ENCODE assay signal across 17 cellular contexts in genomic region chr16:75272097-75272548, GRCh38. TPM values are rescaled to one million over a fixed set of nuclear protein-coding genes. Genes with fewer than 3 reads are reported as not detected.
A peak's percentile ranks its signal among the peaks of the same experiment; 100 is the strongest.
DNase-seq lines count a peak whose midpoint lies in the region; ATAC-seq and TF ChIP-seq lines count a peak whose summit lies in the region.
"Had no signal": no experiment of that assay in that cellular context is flagged by ENCODE, and none has a peak within 500 bp of the region (broad histone marks: within the 10 kb centered on the region; RNA-seq: fewer than 3 reads in every experiment).

No MANE protein-coding gene starts in this region.

- TF ChIP-seq CTCF in upper lobe of left lung (IDR thresholded peaks at IDR 0.05): no peak

- ATAC-seq in GM21423 (IDR thresholded peaks at IDR 0.05; ENCODE audit: unreplicated experiment): peak; percentile 50
- no peak for ATAC-seq in upper lobe of left lung (ENCODE audit: low FRiP score in 2 of 2)
- no peak for ATAC-seq in HG03159 (IDR thresholded peaks at IDR 0.05; ENCODE audit: unreplicated experiment)
- ATAC-seq: sciatic nerve had no signal

- H3K4me3 Mint-ChIP-seq in activated CD4-positive, alpha-beta memory T cell treated with anti-CD3 and anti-CD28 coated beads, Interleukin-2, amount 10 ng/mL, durations not matched to agents 7 days and 5 days: no peak overlapping the region
- H3K4me3 Mint-ChIP-seq: activated naive CD8-positive, alpha-beta T cell; CD8-positive, alpha-beta memory T cell; T-helper 1 cell treated with Interleukin-12 subunit alpha and Interleukin-12 subunit beta and Interleukin-4 antibody, amounts not matched to agents 30 μg/mL and 1 μg/mL, for 36 hours had no signal

- no peak for TF ChIP-seq EP300 in upper lobe of left lung (IDR thresholded peaks at IDR 0.05)

- POLR2A ChIA-PET in activated CD4-positive, alpha-beta memory T cell treated with anti-CD3 and anti-CD28 coated beads, Interleukin-2, amount 10 ng/mL, durations not matched to agents 7 days and 5 days (lab: Charles Lee): no interaction called here

- peak overlapping the region; percentile 41 for H3K27ac ChIP-seq in ectodermal cell (ENCODE audit: insufficient read depth, low read depth, low read length, poor library complexity, severe bottlenecking)
- H3K27ac ChIP-seq in upper lobe of left lung: peak overlapping the region in 3 of 4 donors; percentile 2 to 30 (median 7)

- no peaks in the 10 kb centered on the region for H3K36me3 Mint-ChIP-seq in activated CD4-positive, alpha-beta memory T cell treated with anti-CD3 and anti-CD28 coated beads, Interleukin-2, amount 10 ng/mL, durations not matched to agents 7 days and 5 days (ENCODE audit: low read depth)
- H3K36me3 Mint-ChIP-seq: activated naive CD8-positive, alpha-beta T cell; CD8-positive, alpha-beta memory T cell had no signal

- no peaks in the 10 kb centered on the region for H3K4me1 Mint-ChIP-seq in activated CD4-positive, alpha-beta memory T cell treated with anti-CD3 and anti-CD28 coated beads, Interleukin-2, amount 10 ng/mL, durations not matched to agents 7 days and 5 days

- H3K9me3 ChIP-seq in ectodermal cell (ENCODE audit: control insufficient read depth, low read length) (no peaks in the 10 kb centered on the region), upper lobe of left lung (no peaks in the 10 kb centered on the region)
- H3K9me3 ChIP-seq: esophagus squamous epithelium had no signal

- H3K9me3 Mint-ChIP-seq in activated CD4-positive, alpha-beta memory T cell treated with anti-CD3 and anti-CD28 coated beads, Interleukin-2, amount 10 ng/mL, durations not matched to agents 7 days and 5 days: no peaks in the 10 kb centered on the region
- H3K9me3 Mint-ChIP-seq: CD8-positive, alpha-beta memory T cell; T-helper 1 cell treated with Interleukin-12 subunit alpha and Interleukin-12 subunit beta and Interleukin-4 antibody, amounts not matched to agents 30 μg/mL and 1 μg/mL, for 36 hours had no signal

- no peak overlapping the region for H3K4me3 ChIP-seq in ectodermal cell (ENCODE audit: insufficient read depth, low read depth, low read length)
- no peak overlapping the region for H3K4me3 ChIP-seq in upper lobe of left lung
- H3K4me3 ChIP-seq: esophagus squamous epithelium had no signal

- DNase-seq in MV-4-11 (lab: John Stamatoyannopoulos, UW) (peak; percentile 59), upper lobe of left lung (no peak)
- no peak for DNase-seq in activated CD4-positive, alpha-beta memory T cell treated with anti-CD3 and anti-CD28 coated beads, Interleukin-2, amount 10 ng/mL, durations not matched to agents 7 days and 5 days
- no peak for DNase-seq in stimulated activated naive CD4-positive, alpha-beta T cell (lab: John Stamatoyannopoulos, UW)
- DNase-seq: CD8-positive, alpha-beta memory T cell; esophagus squamous epithelium; Karpas-422; NCI-H2171 had no signal

- H3K27me3 Mint-ChIP-seq in activated CD4-positive, alpha-beta memory T cell treated with anti-CD3 and anti-CD28 coated beads, Interleukin-2, amount 10 ng/mL, durations not matched to agents 7 days and 5 days: peaks cover 1% of the 10 kb centered on the region

- TF ChIP-seq POLR2A in upper lobe of left lung (IDR thresholded peaks at IDR 0.05): no peak

- H3K36me3 ChIP-seq in ectodermal cell (ENCODE audit: control insufficient read depth, insufficient read depth, low read length) (no peaks in the 10 kb centered on the region), upper lobe of left lung (no peaks in the 10 kb centered on the region)
- H3K36me3 ChIP-seq: esophagus squamous epithelium had no signal

- no peaks in the 10 kb centered on the region for H3K4me1 ChIP-seq in ectodermal cell (ENCODE audit: control insufficient read depth, insufficient read depth, low read length)
- peaks cover 10 to 20% (median 18%) of the 10 kb centered on the region in 4 donors for H3K4me1 ChIP-seq in upper lobe of left lung

- CTCF ChIA-PET in activated CD4-positive, alpha-beta memory T cell treated with anti-CD3 and anti-CD28 coated beads, Interleukin-2, amount 10 ng/mL, durations not matched to agents 7 days and 5 days (lab: Charles Lee): no interaction called here

- no peak overlapping the region for H3K27ac Mint-ChIP-seq in activated CD4-positive, alpha-beta memory T cell treated with anti-CD3 and anti-CD28 coated beads, Interleukin-2, amount 10 ng/mL, durations not matched to agents 7 days and 5 days
- H3K27ac Mint-ChIP-seq: activated naive CD8-positive, alpha-beta T cell; CD8-positive, alpha-beta memory T cell; T-helper 1 cell treated with Interleukin-12 subunit alpha and Interleukin-12 subunit beta and Interleukin-4 antibody, amounts not matched to agents 30 μg/mL and 1 μg/mL, for 36 hours had no signal

- H3K27me3 ChIP-seq in ectodermal cell (ENCODE audit: control insufficient read depth, insufficient read depth, low read length, poor library complexity, severe bottlenecking) (no peaks in the 10 kb centered on the region), upper lobe of left lung (no peaks in the 10 kb centered on the region)

- 75 to 80% methylated on average over 12 of the region's 12 CpGs for WGBS in ectodermal cell, 2 experiments
- WGBS in upper lobe of left lung, 2 donors: 32% methylated on average over 12 of the region's 12 CpGs; no CpG with 5 or more reads in 1 of the 2 donors

RNA-seq across cellular contexts. Expression of gene BCAR1, which starts 20.7 kb away (rescaled TPM):
- polyA plus RNA-seq in ectodermal cell (2013, experiment 1 of 4): 49.9 TPM
- 46.7 TPM for polyA plus RNA-seq in ectodermal cell (2013, experiment 2 of 4)
- 33.0 TPM for polyA plus RNA-seq in ectodermal cell (2013, experiment 3 of 4)
- polyA plus RNA-seq in ectodermal cell (2013, experiment 4 of 4): 37.2 TPM
- total RNA-seq in upper lobe of left lung: 10 to 100 TPM; 32.9 to 87.2 (median 61.7) TPM
- total RNA-seq in activated CD4-positive, alpha-beta memory T cell treated with anti-CD3 and anti-CD28 coated beads, Interleukin-2, amount 10 ng/mL, durations not matched to agents 7 days and 5 days: not detected
- polyA plus RNA-seq: CD8-positive, alpha-beta memory T cell had no signal

RNA-seq across cellular contexts. Expression of gene CTRB1, which starts 53.3 kb away (rescaled TPM):
- polyA plus RNA-seq in ectodermal cell (2013, experiment 1 of 4): not detected
- polyA plus RNA-seq in ectodermal cell (2013, experiment 2 of 4): not detected
- polyA plus RNA-seq in ectodermal cell (2013, experiment 3 of 4): not detected
- not detected for polyA plus RNA-seq in ectodermal cell (2013, experiment 4 of 4)
- total RNA-seq in upper lobe of left lung: 10 to 100 TPM in 1 of 6 donors, 1 to 10 TPM in 1, not detected in 4; 5.1 to 11.3 TPM
- not detected for total RNA-seq in activated CD4-positive, alpha-beta memory T cell treated with anti-CD3 and anti-CD28 coated beads, Interleukin-2, amount 10 ng/mL, durations not matched to agents 7 days and 5 days
- total RNA-seq: CD8-positive, alpha-beta memory T cell; cerebellum; esophagus squamous epithelium; OCI-LY7; temporal lobe had no signal
- polyA plus RNA-seq: CD8-positive, alpha-beta memory T cell had no signal

Comparison
In these comparisons a context has a peak if more than half of its experiments do, and no peak if none do; other contexts are left out.
1. RNA of gene BCAR1, which starts 20.7 kb away (total RNA-seq): 32.9 to 87.2 TPM in upper lobe of left lung; not detected in activated CD4-positive, alpha-beta memory T cell treated with anti-CD3 and anti-CD28 coated beads, Interleukin-2, amount 10 ng/mL, durations not matched to agents 7 days and 5 days; every median in the first group is over 10 times any median in the second.